Comparison of ENCODE assay signal across 23 cellular contexts in genomic region chr17:3982541-3983017, GRCh38. TPM values are rescaled to one million over a fixed set of nuclear protein-coding genes. Genes with fewer than 3 reads are reported as not detected.
DNase-seq lines count a peak whose midpoint lies in the region; FAIRE-seq and TF ChIP-seq lines count a peak whose summit lies in the region.
"Had no signal": no experiment of that assay in that cellular context is flagged by ENCODE, and none has a peak within 500 bp of the region (broad histone marks: within the 10 kb centered on the region; RNA-seq: fewer than 3 reads in every experiment).

No MANE protein-coding gene starts in this region.

- peaks cover 20% of the 10 kb centered on the region for H3K4me1 Mint-ChIP-seq in activated CD4-positive, alpha-beta T cell treated with anti-CD3 and anti-CD28 coated beads, Interleukin-2, amount 10 ng/mL, durations not matched to agents 7 days and 5 days
- H3K4me1 Mint-ChIP-seq in astrocyte (ENCODE audit: low read depth, unreplicated experiment) = peaks cover 4% of the 10 kb centered on the region

- FAIRE-seq in astrocyte (lab: Jason Lieb, UNC) = no peak
- FAIRE-seq: G401.6, GM12892, HTR-8/SVneo had no signal

- no peak overlapping the region for H3K9ac ChIP-seq in astrocyte (ENCODE audit: low read length)

- H3K79me2 ChIP-seq in astrocyte (ENCODE audit: insufficient read depth, low read length) (no peaks in the 10 kb centered on the region), osteoblast (ENCODE audit: insufficient read depth, low read length) (no peaks in the 10 kb centered on the region)

- no peak for DNase-seq in activated CD4-positive, alpha-beta T cell treated with anti-CD3 and anti-CD28 coated beads, Interleukin-2, amount 10 ng/mL, durations not matched to agents 7 days and 5 days
- DNase-seq in activated CD4-positive, alpha-beta T cell treated with anti-CD3 and anti-CD28 coated beads for 48 hours = no peak
- no peak for DNase-seq in astrocyte (ENCODE audit: low read depth)
- DNase-seq in islet precursor cell = peak; percentile 51
- peak; percentile 31 for DNase-seq in osteoblast (ENCODE audit: insufficient read length, low spot score, missing footprints)
- DNase-seq in globus pallidus (ENCODE audit: low spot score) = no peak
- no peak for DNase-seq in T-helper 9 cell
- DNase-seq: 8988T; AML-193; C1 segment of cervical spinal cord; CD8-positive, alpha-beta T cell; DMS153; IMR-90; MV-4-11; NCI-H1105 treated with DMSO at 0.1 percent for 48 hours; NCI-H2081; NCI-H2171 treated with DMSO at 0.1 percent for 48 hours; NCI-H524 treated with DMSO at 0.1 percent for 48 hours; NCI-H82 had no signal

- H3K4me2 ChIP-seq in astrocyte (ENCODE audit: low read length) (no peak overlapping the region), osteoblast (ENCODE audit: insufficient read depth, low read length) (no peak overlapping the region)
- H3K4me2 ChIP-seq: GM23338 had no signal

- CTCF ChIA-PET in activated CD4-positive, alpha-beta T cell treated with anti-CD3 and anti-CD28 coated beads, Interleukin-2, amount 10 ng/mL, durations not matched to agents 7 days and 5 days (lab: Charles Lee) = interaction anchor here (0.6 to 3.0 kb wide), 2 partner anchors 12 to 17 kb away, joined by 3 to 8 read pairs; no protein-coding TSS in a partner anchor

- H3K27ac ChIP-seq in astrocyte (ENCODE audit: low read depth, low read length) (no peak overlapping the region), osteoblast (ENCODE audit: low read depth, low read length) (no peak overlapping the region)

- H4K20me1 ChIP-seq in astrocyte (ENCODE audit: insufficient read depth, low read length) (no peaks in the 10 kb centered on the region), osteoblast (ENCODE audit: insufficient read depth, low read length) (no peaks in the 10 kb centered on the region)

- peak overlapping the region; percentile 60 for H3K27ac Mint-ChIP-seq in activated CD4-positive, alpha-beta T cell treated with anti-CD3 and anti-CD28 coated beads, Interleukin-2, amount 10 ng/mL, durations not matched to agents 7 days and 5 days
- peak overlapping the region; percentile 58 for H3K27ac Mint-ChIP-seq in astrocyte (ENCODE audit: unreplicated experiment)
- H3K27ac Mint-ChIP-seq: CD8-positive, alpha-beta T cell; GM23338 had no signal

- no peaks in the 10 kb centered on the region for H3K4me1 ChIP-seq in astrocyte (ENCODE audit: insufficient read depth, low read length)
- no peaks in the 10 kb centered on the region for H3K4me1 ChIP-seq in osteoblast (ENCODE audit: insufficient read depth, low read length)

- H3K9me3 ChIP-seq in astrocyte (ENCODE audit: insufficient read depth, low read depth, low read length) (no peaks in the 10 kb centered on the region), osteoblast (ENCODE audit: low read depth, low read length) (peaks cover 3% of the 10 kb centered on the region)

- TF ChIP-seq CTCF in astrocyte (IDR thresholded peaks at IDR 0.05; ENCODE audit: insufficient read depth, low read depth, low read length) (no peak), osteoblast (IDR thresholded peaks at IDR 0.05; ENCODE audit: extremely low read depth, low read depth, low read length) (no peak)

- H3K36me3 ChIP-seq in astrocyte (ENCODE audit: insufficient read depth, low read length) (no peaks in the 10 kb centered on the region), osteoblast (ENCODE audit: insufficient read depth, low read length) (no peaks in the 10 kb centered on the region)

- peaks cover 2% of the 10 kb centered on the region for H3K27me3 Mint-ChIP-seq in activated CD4-positive, alpha-beta T cell treated with anti-CD3 and anti-CD28 coated beads, Interleukin-2, amount 10 ng/mL, durations not matched to agents 7 days and 5 days
- H3K27me3 Mint-ChIP-seq in astrocyte (ENCODE audit: low read depth, unreplicated experiment) = peaks cover 17% of the 10 kb centered on the region

- H3K36me3 Mint-ChIP-seq in activated CD4-positive, alpha-beta T cell treated with anti-CD3 and anti-CD28 coated beads, Interleukin-2, amount 10 ng/mL, durations not matched to agents 7 days and 5 days (ENCODE audit: low read depth) = no peaks in the 10 kb centered on the region
- no peaks in the 10 kb centered on the region for H3K36me3 Mint-ChIP-seq in astrocyte (ENCODE audit: low read depth, unreplicated experiment)
- H3K36me3 Mint-ChIP-seq: CD8-positive, alpha-beta T cell had no signal

- H3K9me3 Mint-ChIP-seq in activated CD4-positive, alpha-beta T cell treated with anti-CD3 and anti-CD28 coated beads, Interleukin-2, amount 10 ng/mL, durations not matched to agents 7 days and 5 days = no peaks in the 10 kb centered on the region
- peaks cover 14% of the 10 kb centered on the region for H3K9me3 Mint-ChIP-seq in astrocyte (ENCODE audit: unreplicated experiment)
- H3K9me3 Mint-ChIP-seq: CD8-positive, alpha-beta T cell; GM23338 had no signal

- H3K27me3 ChIP-seq in astrocyte (ENCODE audit: insufficient read depth, low read length) = peaks cover 4% of the 10 kb centered on the region
- H3K27me3 ChIP-seq in osteoblast (ENCODE audit: insufficient read depth, low read length) = no peaks in the 10 kb centered on the region

- H3K4me3 ChIP-seq in astrocyte (ENCODE audit: insufficient read depth, low read depth, low read length) = no peak overlapping the region
- H3K4me3 ChIP-seq in osteoblast (ENCODE audit: insufficient read depth, low read length) = no peak overlapping the region
- H3K4me3 ChIP-seq: GM23338 had no signal

- H2AFZ ChIP-seq in astrocyte (ENCODE audit: low read depth, low read length) (no peak overlapping the region), osteoblast (ENCODE audit: low read length) (no peak overlapping the region)

- H3K4me3 Mint-ChIP-seq in activated CD4-positive, alpha-beta T cell treated with anti-CD3 and anti-CD28 coated beads, Interleukin-2, amount 10 ng/mL, durations not matched to agents 7 days and 5 days = no peak overlapping the region
- H3K4me3 Mint-ChIP-seq in astrocyte (ENCODE audit: unreplicated experiment) = no peak overlapping the region
- H3K4me3 Mint-ChIP-seq: CD8-positive, alpha-beta T cell; GM23338 had no signal

- POLR2A ChIA-PET in activated CD4-positive, alpha-beta T cell treated with anti-CD3 and anti-CD28 coated beads, Interleukin-2, amount 10 ng/mL, durations not matched to agents 7 days and 5 days (lab: Charles Lee) = interaction anchor here (0.6 kb wide), 1 partner anchor 151 kb away, joined by 3 read pairs; no protein-coding TSS in a partner anchor

RNA-seq across cellular contexts. Expression of gene ATP2A3, which starts 18.3 kb away (rescaled TPM):
- total RNA-seq in activated CD4-positive, alpha-beta T cell treated with anti-CD3 and anti-CD28 coated beads, Interleukin-2, amount 10 ng/mL, durations not matched to agents 7 days and 5 days = 100 to 1,000 TPM; 294 to 329 TPM
- total RNA-seq in astrocyte = 1.5 and 1.8 TPM in 2 replicates
- total RNA-seq in osteoblast = 1.4 and 1.8 TPM in 2 replicates

Comparison
In these comparisons a context has a peak if more than half of its experiments do, and no peak if none do; other contexts are left out.
1. DNase-seq: peak in islet precursor cell (single experiment) and osteoblast (single experiment); none in activated CD4-positive, alpha-beta T cell treated with anti-CD3 and anti-CD28 coated beads, Interleukin-2, amount 10 ng/mL, durations not matched to agents 7 days and 5 days (single experiment), activated CD4-positive, alpha-beta T cell treated with anti-CD3 and anti-CD28 coated beads for 48 hours (single experiment), astrocyte (single experiment), globus pallidus (single experiment) and T-helper 9 cell (single experiment).
2. RNA of gene ATP2A3, which starts 18.3 kb away (total RNA-seq): 294 to 329 TPM in activated CD4-positive, alpha-beta T cell treated with anti-CD3 and anti-CD28 coated beads, Interleukin-2, amount 10 ng/mL, durations not matched to agents 7 days and 5 days; 1.5 to 1.8 TPM in astrocyte and 1.4 to 1.8 TPM in osteoblast; every median in the first group is over 100 times any median in the second.